In the genomic region with DNA sequence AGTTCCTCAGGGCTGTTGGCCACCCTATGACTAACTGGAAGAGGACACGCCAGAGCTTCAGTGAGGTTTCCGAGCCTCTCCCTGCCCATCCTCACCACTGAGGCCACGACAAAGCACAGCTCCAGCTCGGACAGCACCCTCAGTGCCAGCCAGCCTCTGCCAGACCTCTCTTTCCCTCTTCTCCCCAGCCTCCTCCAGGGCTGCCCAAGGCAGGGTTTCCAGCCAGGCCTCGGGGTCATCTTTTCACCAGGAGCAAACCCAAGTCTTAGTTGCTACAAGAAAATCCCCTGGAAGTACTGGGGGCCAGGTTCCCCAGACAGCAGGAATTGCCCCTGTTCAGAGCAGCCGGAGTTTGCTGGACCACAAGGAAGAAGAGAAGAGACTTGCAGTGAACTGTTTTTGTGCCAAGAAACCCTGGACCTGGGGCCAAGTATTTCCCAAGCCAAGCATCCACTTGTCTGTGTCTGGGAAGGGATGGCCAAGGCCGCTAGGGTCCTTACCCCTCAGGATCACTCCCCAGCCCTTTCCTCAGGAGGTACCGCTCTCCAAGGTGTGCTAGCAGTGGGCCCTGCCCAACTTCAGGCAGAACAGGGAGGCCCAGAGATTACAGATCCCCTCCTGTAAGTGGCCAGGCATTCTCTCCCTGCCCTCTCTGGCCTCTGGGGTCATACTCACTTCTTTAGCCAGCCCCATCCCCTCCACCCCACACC, we compare ENCODE assay signal across 24 cellular contexts. TPM values are rescaled to one million over a fixed set of nuclear protein-coding genes. Genes with fewer than 3 reads are reported as not detected.
DNase-seq lines count a peak whose midpoint lies in the region; ATAC-seq, FAIRE-seq and TF ChIP-seq lines count a peak whose summit lies in the region.
"Had no signal": no experiment of that assay in that cellular context is flagged by ENCODE, and none has a peak within 500 bp of the region (broad histone marks: within the 10 kb centered on the region; RNA-seq: fewer than 3 reads in every experiment).

No MANE protein-coding gene starts in this region.

- WGBS in HepG2 (ENCODE audit: low lambda C conversion rate): 97% methylated on average over 8 of the region's 8 CpGs
- WGBS in aorta, 2 donors: 80% methylated on average over 8 of the region's 8 CpGs

- H3K4me1 ChIP-seq in right atrium auricular region (no peaks in the 10 kb centered on the region), HepG2 (ENCODE audit: insufficient read depth, low read length) (peaks cover 9% of the 10 kb centered on the region), aorta (ENCODE audit: control insufficient read depth in 1 of 2, insufficient read depth in 2 of 2, low read length in 2 of 2) (no peaks in the 10 kb centered on the region)
- H3K4me1 ChIP-seq: stomach, vagina had no signal

- H3K27me3 ChIP-seq in right atrium auricular region (no peaks in the 10 kb centered on the region), HepG2 (ENCODE audit: control insufficient read depth in 1 of 2, insufficient read depth in 2 of 2, low read length in 2 of 2) (no peaks in the 10 kb centered on the region), aorta (ENCODE audit: control insufficient read depth in 1 of 2, insufficient read depth in 2 of 2, low read length in 1 of 2) (no peaks in the 10 kb centered on the region)
- H3K27me3 ChIP-seq: heart right ventricle, stomach, vagina had no signal

- no peak for TF ChIP-seq CTCF in right atrium auricular region (IDR thresholded peaks at IDR 0.05)
- no peak for TF ChIP-seq CTCF in HepG2 (CRISPR knock-in tag; IDR thresholded peaks at IDR 0.05)

- DNase-seq in left ventricle myocardium superior: no peak
- no peak for DNase-seq in right atrium auricular region (ENCODE audit: low spot score)
- no peak for DNase-seq in HepG2 (ENCODE audit: low spot score)
- DNase-seq in aorta: peak; percentile 35 to 63
- no peak for DNase-seq in COLO829 (ENCODE audit: low spot score)
- DNase-seq: ACHN; activated CD4-positive, alpha-beta T cell treated with anti-CD3 and anti-CD28 coated beads, Interleukin-2, amount 50 U/mL, for 48 hours; activated naive CD8-positive, alpha-beta T cell treated with anti-CD3 and anti-CD28 coated beads, Interleukin-2, amount 10 ng/mL, durations not matched to agents 7 days and 5 days; CD4-positive, CD25-positive, alpha-beta regulatory T cell; DMS79 treated with DMSO at 0.1 percent for 48 hours; effector memory CD4-positive, alpha-beta T cell; mesenchymal stem cell; natural killer cell; NCI-H2081 treated with DMSO at 0.1 percent for 48 hours; NCI-H510A treated with DMSO at 0.1 percent for 48 hours; SIG-M5; stimulated activated CD4-positive, alpha-beta T cell treated with anti-CD3 and anti-CD28 coated beads, Interleukin-15, amount 100 ng/mL, for 24 hours; stomach; WERI-Rb-1 had no signal

- in situ Hi-C loops in HepG2 (cut with HindIII; ENCODE audit: extremely low pct_ligation_motif_present, low pct_unique_long_range_greater_than_20kb): no loop called here

- no peak for FAIRE-seq in HepG2 (lab: Jason Lieb, UNC)
- FAIRE-seq: bronchial epithelial cell, H54 had no signal

- no peak overlapping the region for H3K9ac ChIP-seq in HepG2 (ENCODE audit: insufficient read depth, low read depth, low read length)

- H3K9me3 ChIP-seq in right atrium auricular region (no peaks in the 10 kb centered on the region), HepG2 (ENCODE audit: low read length) (no peaks in the 10 kb centered on the region), aorta (ENCODE audit: control insufficient read depth, low read length) (no peaks in the 10 kb centered on the region)
- H3K9me3 ChIP-seq: heart right ventricle, stomach, vagina had no signal

- intact Hi-C loops in left ventricle myocardium superior (cut with micrococcal nuclease): no loop called here
- intact Hi-C loops in HepG2 (cut with micrococcal nuclease; ENCODE audit: unreplicated experiment): no loop called here
- intact Hi-C loops in aorta (cut with DNase I): no loop called here

- no peaks in the 10 kb centered on the region for H3K79me2 ChIP-seq in HepG2 (ENCODE audit: insufficient read depth, low read length)

- no peak overlapping the region for H3K4me3 ChIP-seq in right atrium auricular region
- no peak overlapping the region for H3K4me3 ChIP-seq in HepG2 (replicated peaks in 1 of 3; ENCODE audit: insufficient read depth in 1 of 3, low read depth in 2 of 3, low read length in 3 of 3)
- no peak overlapping the region for H3K4me3 ChIP-seq in aorta (ENCODE audit: low read length in 2 of 2)
- H3K4me3 ChIP-seq: heart right ventricle, stomach, vagina had no signal

- no peak overlapping the region for H3K4me2 ChIP-seq in HepG2 (ENCODE audit: low read depth, low read length)

- BruUV-seq in HepG2 (replicated peaks; lab: Mats Ljungman, UMichigan): no TSS peak

- POLR2A ChIA-PET in HepG2 (lab: Yijun Ruan, JAX): no interaction called here

- H2AFZ ChIP-seq in HepG2 (ENCODE audit: low read length): no peak overlapping the region

- H3K36me3 ChIP-seq in right atrium auricular region: peaks cover 57% of the 10 kb centered on the region
- peaks cover 40 to 55% of the 10 kb centered on the region in 2 experiments for H3K36me3 ChIP-seq in HepG2 (replicated peaks in 1 of 2; ENCODE audit: control insufficient read depth in 1 of 2, insufficient read depth in 2 of 2, low read length in 2 of 2)
- peaks cover 2 to 3% of the 10 kb centered on the region in 2 donors for H3K36me3 ChIP-seq in aorta (ENCODE audit: control insufficient read depth in 1 of 2, insufficient read depth in 2 of 2, low read length in 1 of 2)

- peak; percentile 21 for ATAC-seq in left ventricle myocardium superior
- ATAC-seq in HepG2: peak; percentile 17; the same call in 2 of the 3 replicates
- ATAC-seq in aorta (ENCODE audit: low FRiP score): peak; percentile 19
- no peak for ATAC-seq in esophagus mucosa
- ATAC-seq: natural killer cell had no signal

- no peaks in the 10 kb centered on the region for H4K20me1 ChIP-seq in HepG2 (ENCODE audit: insufficient read depth, low read length)

- 0 out of 4 replicates have a peak, but pooled peaks of 1 of the 2 experiments have one; percentile 19 for TF ChIP-seq POLR2A in HepG2 (IDR thresholded peaks at IDR 0.05; ENCODE audit: insufficient read depth in 1 of 2, low read depth in 2 of 2, low read length in 2 of 2)

- TF ChIP-seq EP300 in HepG2 (IDR thresholded peaks at IDR 0.05; ENCODE audit: low read depth in 2 of 2, low read length in 2 of 2): no peak
- no peak for TF ChIP-seq EP300 in HepG2 (CRISPR knock-in tag; IDR thresholded peaks at IDR 0.05; ENCODE audit: borderline replicate concordance)

- H3K27ac ChIP-seq in right atrium auricular region (no peak overlapping the region), HepG2 (ENCODE audit: extremely low read length, insufficient read depth, low read length) (no peak overlapping the region), aorta (ENCODE audit: low read depth in 1 of 2, low read length in 2 of 2) (no peak overlapping the region)
- H3K27ac ChIP-seq: stomach, vagina, WERI-Rb-1 had no signal

- no peak for TF ChIP-seq RAD21 in HepG2 (CRISPR knock-in tag; IDR thresholded peaks at IDR 0.05)

- CTCF ChIA-PET in HepG2 (lab: Yijun Ruan, JAX; ENCODE audit: low intra/inter-chr PET ratio, low total read pairs): no interaction called here

RNA-seq across cellular contexts. Expression of a gene that starts 41.6 kb away (rescaled TPM):
- total RNA-seq in left ventricle myocardium superior (6.7 TPM), right atrium auricular region (1 to 10 TPM; 7.0 to 8.1 TPM), HepG2 (2016; rRNA removed; fragmentation: Illumina TruSeq; extraction: Trizol) (15.3 and 26.5 TPM in 2 replicates), aorta (1 to 10 TPM; 8.2 to 9.8 TPM), esophagus mucosa (11.0 TPM)
- total RNA-seq in HepG2 (2016; cell fraction: cytosol; rRNA removed; fragmentation: Illumina TruSeq; extraction: Trizol; ENCODE audit: low read depth): 4.9 and 5.7 TPM in 2 replicates
- total RNA-seq in HepG2 (2016; cell fraction: insoluble cytoplasmic fraction; rRNA removed; fragmentation: Illumina TruSeq; extraction: Trizol): 13.7 and 22.8 TPM in 2 replicates
- 25.1 and 26.3 TPM in 2 replicates for total RNA-seq in HepG2 (2016; cell fraction: membrane; rRNA removed; fragmentation: Illumina TruSeq; extraction: Trizol)
- total RNA-seq in HepG2 (2016; cell fraction: nucleus; rRNA removed; fragmentation: Illumina TruSeq; extraction: Trizol): 16.1 and 18.8 TPM in 2 replicates
- polyA plus RNA-seq in HepG2 (2011; rRNA removed) (14.9 and 15.2 TPM in 2 replicates), aorta (1 to 10 TPM; 1.8 to 2.3 TPM)
- 12.9 and 15.9 TPM in 2 replicates for polyA plus RNA-seq in HepG2 (2011; cell fraction: cytosol; rRNA removed)
- polyA plus RNA-seq in HepG2 (2011; cell fraction: nucleus; rRNA removed): 15.6 and 19.1 TPM in 2 replicates
- polyA plus RNA-seq in HepG2 (2012): 25.4 and 26.2 TPM in 2 replicates
- polyA plus RNA-seq in HepG2 (2016; cell fraction: cytosol; fragmentation: Illumina TruSeq; extraction: Trizol; ENCODE audit: low read depth): 4.5 and 4.7 TPM in 2 replicates
- polyA plus RNA-seq in HepG2 (2016; cell fraction: insoluble cytoplasmic fraction; fragmentation: Illumina TruSeq; extraction: Trizol; ENCODE audit: low read depth): 43.2 and 55.3 TPM in 2 replicates
- polyA plus RNA-seq in HepG2 (2016; cell fraction: membrane; fragmentation: Illumina TruSeq; extraction: Trizol; ENCODE audit: low read depth): 27.0 and 27.7 TPM in 2 replicates
- 36.1 and 36.3 TPM in 2 replicates for polyA plus RNA-seq in HepG2 (2016; cell fraction: nucleus; fragmentation: Illumina TruSeq; extraction: Trizol; ENCODE audit: insufficient read depth, low read depth)
- polyA minus RNA-seq in HepG2 (2011; rRNA and poly(A)+ RNA removed; ENCODE audit: low replicate concordance): 18.8 and 36.8 TPM in 2 replicates
- polyA minus RNA-seq in HepG2 (2011; cell fraction: cytosol; rRNA and poly(A)+ RNA removed): 17.8 and 22.1 TPM in 2 replicates
- 19.2 and 20.9 TPM in 2 replicates for polyA minus RNA-seq in HepG2 (2011; cell fraction: nucleus; rRNA and poly(A)+ RNA removed)

RNA-seq across cellular contexts. Expression of a gene that starts 41.7 kb away (rescaled TPM):
- 24.1 TPM for total RNA-seq in left ventricle myocardium superior
- total RNA-seq in right atrium auricular region: 10 to 100 TPM; 26.8 to 31.6 TPM
- total RNA-seq in HepG2 (2016; rRNA removed; fragmentation: Illumina TruSeq; extraction: Trizol): 30.2 and 58.3 TPM in 2 replicates
- total RNA-seq in HepG2 (2016; cell fraction: cytosol; rRNA removed; fragmentation: Illumina TruSeq; extraction: Trizol; ENCODE audit: low read depth): 4.8 and 5.3 TPM in 2 replicates
- 27.5 and 55.8 TPM in 2 replicates for total RNA-seq in HepG2 (2016; cell fraction: insoluble cytoplasmic fraction; rRNA removed; fragmentation: Illumina TruSeq; extraction: Trizol)
- total RNA-seq in HepG2 (2016; cell fraction: membrane; rRNA removed; fragmentation: Illumina TruSeq; extraction: Trizol): 17.7 and 18.8 TPM in 2 replicates
- 47.8 and 56.4 TPM in 2 replicates for total RNA-seq in HepG2 (2016; cell fraction: nucleus; rRNA removed; fragmentation: Illumina TruSeq; extraction: Trizol)
- polyA plus RNA-seq in HepG2 (2011; rRNA removed): 35.5 and 41.6 TPM in 2 replicates
- polyA plus RNA-seq in HepG2 (2011; cell fraction: cytosol; rRNA removed): 39.5 and 45.0 TPM in 2 replicates
- polyA plus RNA-seq in HepG2 (2011; cell fraction: nucleus; rRNA removed): 25.7 and 30.2 TPM in 2 replicates
- 37.6 and 40.5 TPM in 2 replicates for polyA plus RNA-seq in HepG2 (2012)
- polyA plus RNA-seq in HepG2 (2016; cell fraction: cytosol; fragmentation: Illumina TruSeq; extraction: Trizol; ENCODE audit: low read depth): 3.9 and 4.5 TPM in 2 replicates
- 22.5 and 25.1 TPM in 2 replicates for polyA plus RNA-seq in HepG2 (2016; cell fraction: insoluble cytoplasmic fraction; fragmentation: Illumina TruSeq; extraction: Trizol; ENCODE audit: low read depth)
- polyA plus RNA-seq in HepG2 (2016; cell fraction: membrane; fragmentation: Illumina TruSeq; extraction: Trizol; ENCODE audit: low read depth): 8.5 and 10.3 TPM in 2 replicates
- 55.8 and 62.0 TPM in 2 replicates for polyA plus RNA-seq in HepG2 (2016; cell fraction: nucleus; fragmentation: Illumina TruSeq; extraction: Trizol; ENCODE audit: insufficient read depth, low read depth)
- polyA minus RNA-seq in HepG2 (2011; rRNA and poly(A)+ RNA removed; ENCODE audit: low replicate concordance): 44.0 and 61.9 TPM in 2 replicates
- 31.7 and 41.7 TPM in 2 replicates for polyA minus RNA-seq in HepG2 (2011; cell fraction: cytosol; rRNA and poly(A)+ RNA removed)
- 33.5 and 39.0 TPM in 2 replicates for polyA minus RNA-seq in HepG2 (2011; cell fraction: nucleus; rRNA and poly(A)+ RNA removed)
- total RNA-seq in aorta: 10 to 100 TPM; 29.8 to 35.2 TPM
- 10 to 100 TPM; 10.6 to 16.5 TPM for polyA plus RNA-seq in aorta
- 18.3 TPM for total RNA-seq in esophagus mucosa

RNA-seq across cellular contexts. Expression of a gene that starts 56.5 kb away (rescaled TPM):
- total RNA-seq in left ventricle myocardium superior (25.6 TPM), right atrium auricular region (10 to 100 TPM; 28.5 to 30.6 TPM), HepG2 (2016; rRNA removed; fragmentation: Illumina TruSeq; extraction: Trizol) (30.3 and 53.5 TPM in 2 replicates), aorta (10 to 100 TPM; 35.8 to 49.0 TPM), esophagus mucosa (42.4 TPM)
- total RNA-seq in HepG2 (2016; cell fraction: cytosol; rRNA removed; fragmentation: Illumina TruSeq; extraction: Trizol; ENCODE audit: low read depth): 8.9 and 10.2 TPM in 2 replicates
- 26.6 and 52.8 TPM in 2 replicates for total RNA-seq in HepG2 (2016; cell fraction: insoluble cytoplasmic fraction; rRNA removed; fragmentation: Illumina TruSeq; extraction: Trizol)
- 16.3 and 19.5 TPM in 2 replicates for total RNA-seq in HepG2 (2016; cell fraction: membrane; rRNA removed; fragmentation: Illumina TruSeq; extraction: Trizol)
- 67.0 and 79.9 TPM in 2 replicates for total RNA-seq in HepG2 (2016; cell fraction: nucleus; rRNA removed; fragmentation: Illumina TruSeq; extraction: Trizol)
- polyA plus RNA-seq in HepG2 (2011; rRNA removed) (171 and 183 TPM in 2 replicates), aorta (10 to 100 TPM in 1 of 2 donors, 1 to 10 TPM in 1; 8.1 to 19.7 TPM)
- polyA plus RNA-seq in HepG2 (2011; cell fraction: cytosol; rRNA removed): 137 and 141 TPM in 2 replicates
- polyA plus RNA-seq in HepG2 (2011; cell fraction: nucleus; rRNA removed): 138 and 162 TPM in 2 replicates
- 93.4 and 96.8 TPM in 2 replicates for polyA plus RNA-seq in HepG2 (2012)
- polyA plus RNA-seq in HepG2 (2016; cell fraction: cytosol; fragmentation: Illumina TruSeq; extraction: Trizol; ENCODE audit: low read depth): 5.9 and 6.7 TPM in 2 replicates
- polyA plus RNA-seq in HepG2 (2016; cell fraction: insoluble cytoplasmic fraction; fragmentation: Illumina TruSeq; extraction: Trizol; ENCODE audit: low read depth): 27.2 and 35.4 TPM in 2 replicates
- polyA plus RNA-seq in HepG2 (2016; cell fraction: membrane; fragmentation: Illumina TruSeq; extraction: Trizol; ENCODE audit: low read depth): 15.5 and 17.0 TPM in 2 replicates
- polyA plus RNA-seq in HepG2 (2016; cell fraction: nucleus; fragmentation: Illumina TruSeq; extraction: Trizol; ENCODE audit: insufficient read depth, low read depth): 134 and 135 TPM in 2 replicates
- polyA minus RNA-seq in HepG2 (2011; rRNA and poly(A)+ RNA removed; ENCODE audit: low replicate concordance): 107 and 349 TPM in 2 replicates
- polyA minus RNA-seq in HepG2 (2011; cell fraction: cytosol; rRNA and poly(A)+ RNA removed): 135 and 159 TPM in 2 replicates
- polyA minus RNA-seq in HepG2 (2011; cell fraction: nucleus; rRNA and poly(A)+ RNA removed): 88.2 and 109 TPM in 2 replicates

Comparison
In these comparisons a context has a peak if more than half of its experiments do, and no peak if none do; other contexts are left out.
1. DNase-seq: peak in aorta (2 of 2); none in left ventricle myocardium superior (single experiment), right atrium auricular region (single experiment), HepG2 (single experiment) and COLO829 (single experiment).